In the genomic region with DNA sequence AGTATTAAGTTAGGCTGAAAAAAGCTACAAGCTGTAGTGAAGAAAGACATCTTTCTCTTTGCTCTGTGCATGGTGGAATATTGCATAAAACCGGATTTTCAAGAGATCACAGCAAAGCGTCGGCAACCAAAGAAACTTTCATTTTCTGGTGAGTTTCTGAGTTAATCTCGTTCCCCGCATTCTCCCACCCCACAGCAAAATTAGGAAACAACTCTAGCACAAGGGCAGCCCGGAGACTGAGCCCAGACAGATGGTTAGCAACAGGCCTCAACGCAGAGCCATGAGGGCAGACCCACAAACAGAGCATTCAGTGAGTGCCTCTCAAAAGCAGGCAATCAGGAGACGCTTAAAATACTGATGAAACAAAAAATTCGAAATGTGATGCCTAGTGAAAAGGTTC, we compare ENCODE assay signal across 25 cellular contexts.
DNase-seq lines count a peak whose midpoint lies in the region; ATAC-seq, FAIRE-seq and TF ChIP-seq lines count a peak whose summit lies in the region.
"Had no signal": no experiment of that assay in that cellular context is flagged by ENCODE, and none has a peak within 500 bp of the region (broad histone marks: within the 10 kb centered on the region; RNA-seq: fewer than 3 reads in every experiment).

No MANE protein-coding gene starts in this region.

- no peak overlapping the region for H4K91ac ChIP-seq in H1 (replicated peaks; ENCODE audit: insufficient read length, low read length)
- H4K91ac ChIP-seq in neuronal stem cell (ENCODE audit: low read depth, low read length, poor library complexity) = no peak overlapping the region

- H2BK15ac ChIP-seq in H1 (ENCODE audit: low read length) (no peak overlapping the region), neuronal stem cell (ENCODE audit: low read length) (no peak overlapping the region)

- DNase-seq in AG20443 (ENCODE audit: low spot score) = peak; percentile 47
- DNase-seq in GM04504 (ENCODE audit: low read depth) = peak; percentile 16
- no peak for DNase-seq in H1 (ENCODE audit: low read depth in 1 of 2, low spot score in 2 of 2)
- no peak for DNase-seq in neuronal stem cell (ENCODE audit: low spot score)
- no peak for DNase-seq in HUDEP-2 (lab: John Stamatoyannopoulos, UW; ENCODE audit: unreplicated experiment in 76 of 76)
- no peak for DNase-seq in BE2C
- DNase-seq in HPDE6-E6E7 (ENCODE audit: extremely low spot score) = no peak
- DNase-seq: activated CD4-positive, alpha-beta T cell treated with anti-CD3 and anti-CD28 coated beads, Interleukin-2, amount 50 U/mL, for 1 hour; activated naive CD8-positive, alpha-beta T cell treated with anti-CD3 and anti-CD28 coated beads, Interleukin-2, amount 50 U/mL, for 24 hours; AML-193; brain microvascular endothelial cell; DMS53; heart left ventricle; Karpas-422; NCI-H1105; NCI-H2081; nephron progenitor cell; psoas muscle; SK-N-SH; stimulated activated naive CD4-positive, alpha-beta T cell had no signal

- H2BK20ac ChIP-seq in H1 (ENCODE audit: low read length) = no peak overlapping the region

- CTCF ChIA-PET in H1 (lab: Charles Lee; ENCODE audit: partially characterized antibody) = no interaction called here

- no peak overlapping the region for H3K4me3 ChIP-seq in H1 (ENCODE audit: extremely low read depth in 1 of 4, insufficient read depth in 2 of 4, low read depth in 3 of 4, low read length in 4 of 4)
- H3K4me3 ChIP-seq in neuronal stem cell (ENCODE audit: low read length in 2 of 2) = no peak overlapping the region
- H3K4me3 ChIP-seq in BE2C (ENCODE audit: low read depth, low read length) = no peak overlapping the region
- H3K4me3 ChIP-seq: psoas muscle, smooth muscle cell had no signal

- H3K18ac ChIP-seq in H1 (ENCODE audit: extremely low read depth, low read length) (no peak overlapping the region), neuronal stem cell (ENCODE audit: low read length) (no peak overlapping the region)

- H4K8ac ChIP-seq in H1 (ENCODE audit: extremely low read depth, insufficient read depth, low read length) = no peak overlapping the region
- no peak overlapping the region for H4K8ac ChIP-seq in neuronal stem cell (ENCODE audit: low read depth, low read length)

- H4K20me1 ChIP-seq in H1 (replicated peaks in 1 of 2; ENCODE audit: control insufficient read depth in 1 of 2, insufficient read depth in 2 of 2, low read length in 2 of 2) = no peaks in the 10 kb centered on the region

- H2AFZ ChIP-seq in H1 (ENCODE audit: low read length) (peak overlapping the region; percentile 33; the same call in 1 of the 2 replicates), neuronal stem cell (ENCODE audit: low read length) (peak overlapping the region; percentile 14)

- H3K14ac ChIP-seq in H1 (ENCODE audit: insufficient read length) (no peak overlapping the region), neuronal stem cell (ENCODE audit: low read length) (no peak overlapping the region)

- no peaks in the 10 kb centered on the region for H3K79me1 ChIP-seq in H1 (ENCODE audit: low read depth, low read length)
- no peaks in the 10 kb centered on the region for H3K79me1 ChIP-seq in neuronal stem cell (ENCODE audit: low read depth, low read length)

- no peak for TF ChIP-seq POLR2A in H1 (IDR thresholded peaks at IDR 0.05; ENCODE audit: control extremely low read depth in 1 of 2, low read depth in 2 of 2, low read length in 2 of 2)

- TF ChIP-seq EP300 in H1 (IDR thresholded peaks at IDR 0.05; ENCODE audit: borderline replicate concordance in 1 of 2, low read depth in 2 of 2, low read length in 2 of 2) = no peak

- H3K27me3 ChIP-seq in H1 (replicated peaks in 1 of 4; ENCODE audit: control insufficient read depth in 3 of 4, extremely low read depth in 1 of 4, insufficient read depth in 3 of 4, low read length in 3 of 4) (no peaks in the 10 kb centered on the region), neuronal stem cell (ENCODE audit: control insufficient read depth in 3 of 3, insufficient read depth in 3 of 3, low read depth in 1 of 3, low read length in 3 of 3) (no peaks in the 10 kb centered on the region), BE2C (no peaks in the 10 kb centered on the region)
- H3K27me3 ChIP-seq: brain microvascular endothelial cell, heart left ventricle had no signal

- H3K4me2 ChIP-seq in H1 (ENCODE audit: insufficient read depth in 1 of 2, low read depth in 2 of 2, low read length in 2 of 2) (no peak overlapping the region), neuronal stem cell (ENCODE audit: insufficient read depth, low read length, poor library complexity, severe bottlenecking) (no peak overlapping the region)
- H3K4me2 ChIP-seq: SK-N-SH, smooth muscle cell had no signal

- H2BK12ac ChIP-seq in H1 (ENCODE audit: low read depth, low read length) (no peak overlapping the region), neuronal stem cell (ENCODE audit: low read length) (no peak overlapping the region)

- H3K56ac ChIP-seq in H1 (replicated peaks; ENCODE audit: insufficient read length, low read depth, low read length) = no peak overlapping the region

- TF ChIP-seq CTCF in H1 (IDR thresholded peaks at IDR 0.05; ENCODE audit: control extremely low read depth in 1 of 3, insufficient read depth in 1 of 3, low read depth in 1 of 3, low read length in 3 of 3) = no peak
- TF ChIP-seq CTCF in BE2C (IDR thresholded peaks at IDR 0.05; ENCODE audit: low read depth, low read length) = no peak

- 86% methylated on average over 9 of the region's 9 CpGs; no CpG with 5 or more reads in 1 of the 2 experiments for WGBS in H1 (ENCODE audit: extremely low coverage in 1 of 2, insufficient coverage in 1 of 2, insufficient read length in 1 of 2, insufficient replicate concordance in 2 of 2, low coverage in 1 of 2, low lambda C conversion rate in 2 of 2, missing lambda C conversion rate in 1 of 2), 2 experiments
- WGBS in neuronal stem cell (ENCODE audit: extremely low coverage in 2 of 2, insufficient read length in 2 of 2, insufficient replicate concordance in 1 of 2), 2 donors = no CpG with 5 or more reads among the region's 9 CpGs

- no peak for ATAC-seq in HG02970 (IDR thresholded peaks at IDR 0.05; ENCODE audit: low FRiP score, unreplicated experiment)
- ATAC-seq: activated naive CD8-positive, alpha-beta T cell treated with anti-CD3 and anti-CD28 coated beads, Interleukin-2, amount 50 U/mL, for 24 hours; heart left ventricle; left lobe of liver; psoas muscle had no signal

- no peaks in the 10 kb centered on the region for H3K4me1 ChIP-seq in H1 (replicated peaks in 1 of 4; ENCODE audit: control insufficient read depth in 3 of 4, insufficient read depth in 4 of 4, low read length in 3 of 4)
- H3K4me1 ChIP-seq in neuronal stem cell (ENCODE audit: control insufficient read depth in 2 of 2, insufficient read depth in 1 of 2, low read depth in 1 of 2, low read length in 2 of 2) = peaks cover 2 to 9% of the 10 kb centered on the region in 2 donors
- no peaks in the 10 kb centered on the region for H3K4me1 ChIP-seq in BE2C

- FAIRE-seq in H1 (lab: Jason Lieb, UNC) = no peak
- FAIRE-seq: colon had no signal

- H3K36me3 ChIP-seq in H1 (ENCODE audit: control insufficient read depth in 2 of 4, insufficient read depth in 4 of 4, low read length in 3 of 4) (no peaks in the 10 kb centered on the region), neuronal stem cell (replicated peaks in 1 of 2; ENCODE audit: control insufficient read depth in 2 of 2, insufficient read depth in 2 of 2, low read length in 2 of 2) (no peaks in the 10 kb centered on the region), BE2C (no peaks in the 10 kb centered on the region)
- H3K36me3 ChIP-seq: brain microvascular endothelial cell, heart left ventricle had no signal

- H3K9ac ChIP-seq in H1 (replicated peaks in 1 of 4; ENCODE audit: extremely low read depth in 1 of 4, low read depth in 3 of 4, low read length in 3 of 4) (no peak overlapping the region), neuronal stem cell (ENCODE audit: low read depth, low read length, poor library complexity) (no peak overlapping the region)
- H3K9ac ChIP-seq: SK-N-SH had no signal

- no peaks in the 10 kb centered on the region for H3K9me3 ChIP-seq in H1 (ENCODE audit: insufficient read depth in 2 of 2, low read depth in 1 of 2, low read length in 1 of 2)
- no peaks in the 10 kb centered on the region for H3K9me3 ChIP-seq in neuronal stem cell (replicated peaks in 1 of 2; ENCODE audit: control insufficient read depth in 2 of 2, insufficient read depth in 1 of 2, low read depth in 1 of 2, low read length in 2 of 2)
- H3K9me3 ChIP-seq in BE2C = no peaks in the 10 kb centered on the region
- H3K9me3 ChIP-seq: heart left ventricle, psoas muscle, SK-N-SH had no signal

- H3K27ac ChIP-seq in H1 (ENCODE audit: low read depth, low read length) (no peak overlapping the region), neuronal stem cell (replicated peaks; ENCODE audit: low read length) (no peak overlapping the region)
- H3K27ac ChIP-seq: brain microvascular endothelial cell, psoas muscle, VCaP had no signal

- H4K5ac ChIP-seq in H1 (ENCODE audit: insufficient read length, low read depth, low read length) = no peak overlapping the region

- no peak for TF ChIP-seq RAD21 in H1 (IDR thresholded peaks at IDR 0.05 in 1 of 2, conservative IDR thresholded peaks at IDR 0.05 in 1 of 2; ENCODE audit: low read depth in 2 of 2, low read length in 2 of 2)

- POLR2A ChIA-PET in H1 (lab: Charles Lee; ENCODE audit: partially characterized antibody) = no interaction called here

- H3K79me2 ChIP-seq in H1 (ENCODE audit: control insufficient read depth in 1 of 2, insufficient read depth in 2 of 2, low read length in 2 of 2) = no peaks in the 10 kb centered on the region

- no peak overlapping the region for H3K4ac ChIP-seq in H1 (replicated peaks; ENCODE audit: insufficient read length, low read depth, low read length)
- H3K4ac ChIP-seq in neuronal stem cell (ENCODE audit: low read length) = no peak overlapping the region

- H2BK5ac ChIP-seq in H1 (ENCODE audit: low read depth, low read length) (no peak overlapping the region), neuronal stem cell (ENCODE audit: low read length) (no peak overlapping the region)

- no peak overlapping the region for H3K23ac ChIP-seq in H1 (ENCODE audit: insufficient read length)
- H3K23ac ChIP-seq in neuronal stem cell (ENCODE audit: low read depth, low read length, poor library complexity) = no peak overlapping the region

- no peaks in the 10 kb centered on the region for H3K23me2 ChIP-seq in H1 (ENCODE audit: low read depth, low read length)

- H2BK120ac ChIP-seq in H1 (replicated peaks; ENCODE audit: low read depth, low read length) (no peak overlapping the region), neuronal stem cell (ENCODE audit: low read depth, low read length) (no peak overlapping the region)

- no peak overlapping the region for H2AK5ac ChIP-seq in H1 (ENCODE audit: low read depth, low read length)
- H2AK5ac ChIP-seq in neuronal stem cell (ENCODE audit: low read depth, low read length) = no peak overlapping the region

TF ChIP-seq in H1, 55 proteins besides CTCF, POLR2A, EP300 and RAD21 (continues in another document):
- TF ChIP-seq SP2 (IDR thresholded peaks at IDR 0.05; ENCODE audit: low read length) (no peak), TAF1 (IDR thresholded peaks at IDR 0.05; ENCODE audit: low read depth, low read length) (no peak)

Comparison
In these comparisons a context has a peak if more than half of its experiments do, and no peak if none do; other contexts are left out.
1. DNase-seq: peak in AG20443 (single experiment) and GM04504 (single experiment); none in H1 (0 of 2), neuronal stem cell (single experiment), HUDEP-2 (0 of 76), BE2C (single experiment) and HPDE6-E6E7 (single experiment).